Comparison of ENCODE assay signal across 19 cellular contexts in genomic region chr1:224727851-224728250, GRCh38.
DNase-seq lines count a peak whose midpoint lies in the region; ATAC-seq and TF ChIP-seq lines count a peak whose summit lies in the region.
"Had no signal": no experiment of that assay in that cellular context is flagged by ENCODE, and none has a peak within 500 bp of the region (broad histone marks: within the 10 kb centered on the region; RNA-seq: fewer than 3 reads in every experiment).

No MANE protein-coding gene starts in this region.

- H3K9me3 ChIP-seq in psoas muscle, result no peaks in the 10 kb centered on the region

- intact Hi-C loops in psoas muscle (cut with DNase I), result no loop called here

- no peaks in the 10 kb centered on the region for H3K27me3 ChIP-seq in psoas muscle (ENCODE audit: insufficient read depth in 3 of 3, low read length in 2 of 3)
- no peaks in the 10 kb centered on the region for H3K27me3 ChIP-seq in brain microvascular endothelial cell (replicated peaks)

- ATAC-seq in psoas muscle, result peak in 3 of 4 donors; percentile 24 to 49 (median 41)
- ATAC-seq: activated CD4-positive, CD25-positive, alpha-beta regulatory T cell treated with anti-CD3 and anti-CD28 coated beads, Interleukin-2, amount 50 U/mL, for 24 hours; activated CD8-positive, alpha-beta T cell treated with anti-CD3 and anti-CD28 coated beads, Interleukin-2, amount 10 ng/mL, durations not matched to agents 7 days and 5 days; effector memory CD8-positive, alpha-beta T cell had no signal

- H3K27ac Mint-ChIP-seq in osteocyte (ENCODE audit: unreplicated experiment), result no peak overlapping the region
- H3K27ac Mint-ChIP-seq: activated CD8-positive, alpha-beta T cell treated with anti-CD3 and anti-CD28 coated beads, Interleukin-2, amount 10 ng/mL, durations not matched to agents 7 days and 5 days; activated T-cell treated with anti-CD3 and anti-CD28 coated beads, Interleukin-2, amount 50 U/mL, for 24 hours; CD4-positive, CD25-positive, alpha-beta regulatory T cell; effector memory CD8-positive, alpha-beta T cell had no signal

- TF ChIP-seq CTCF in psoas muscle (IDR thresholded peaks at IDR 0.05) (no peak), brain microvascular endothelial cell (IDR thresholded peaks at IDR 0.05; ENCODE audit: low read depth, low read length, missing control alignments) (no peak), osteocyte (IDR thresholded peaks at IDR 0.05) (no peak)

- H3K4me3 ChIP-seq in psoas muscle, result no peak overlapping the region
- no peak overlapping the region for H3K4me3 ChIP-seq in brain microvascular endothelial cell (ENCODE audit: low read depth, low read length)

- H3K4me1 Mint-ChIP-seq in osteocyte (ENCODE audit: unreplicated experiment), result peaks cover 4% of the 10 kb centered on the region

- H3K27me3 Mint-ChIP-seq in osteocyte (ENCODE audit: unreplicated experiment), result peaks cover 4% of the 10 kb centered on the region
- H3K27me3 Mint-ChIP-seq: activated T-cell treated with anti-CD3 and anti-CD28 coated beads, Interleukin-2, amount 50 U/mL, for 24 hours; CD4-positive, CD25-positive, alpha-beta regulatory T cell had no signal

- peak; percentile 52 for DNase-seq in AG20443 (ENCODE audit: low spot score)
- peak; percentile 43 for DNase-seq in M059J (ENCODE audit: low read depth)
- DNase-seq in fibroblast of gingiva (ENCODE audit: low read depth), result peak; percentile 32
- no peak for DNase-seq in psoas muscle
- no peak for DNase-seq in NCI-H82 treated with DMSO at 0.1 percent for 48 hours (lab: John Stamatoyannopoulos, UW; ENCODE audit: unreplicated experiment)
- no peak for DNase-seq in NCI-H1105 treated with DMSO at 0.1 percent for 48 hours (lab: John Stamatoyannopoulos, UW)
- no peak for DNase-seq in brain microvascular endothelial cell
- no peak for DNase-seq in osteocyte (ENCODE audit: extremely low spot score, unreplicated experiment)
- DNase-seq: activated CD8-positive, alpha-beta T cell treated with anti-CD3 and anti-CD28 coated beads, Interleukin-2, amount 10 ng/mL, durations not matched to agents 7 days and 5 days; activated naive CD4-positive, alpha-beta T cell treated with Interleukin-2 at 50 U/mL for 16 hours; activated T-cell treated with anti-CD3 and anti-CD28 coated beads, Interleukin-2, amount 50 U/mL, for 24 hours; CD4-positive, CD25-positive, alpha-beta regulatory T cell; DMS 273 treated with DMSO at 0.1 percent for 48 hours; effector memory CD8-positive, alpha-beta T cell; NCI-H1417; NCI-H2107; NCI-H510A treated with DMSO at 0.1 percent for 48 hours; T1000 had no signal

- no peak overlapping the region for H3K4me3 Mint-ChIP-seq in osteocyte (ENCODE audit: unreplicated experiment)
- H3K4me3 Mint-ChIP-seq: activated CD8-positive, alpha-beta T cell treated with anti-CD3 and anti-CD28 coated beads, Interleukin-2, amount 10 ng/mL, durations not matched to agents 7 days and 5 days; activated T-cell treated with anti-CD3 and anti-CD28 coated beads, Interleukin-2, amount 50 U/mL, for 24 hours; CD4-positive, CD25-positive, alpha-beta regulatory T cell; effector memory CD8-positive, alpha-beta T cell had no signal

- no peaks in the 10 kb centered on the region for H3K36me3 Mint-ChIP-seq in osteocyte (ENCODE audit: unreplicated experiment)
- H3K36me3 Mint-ChIP-seq: CD4-positive, CD25-positive, alpha-beta regulatory T cell had no signal

- H3K36me3 ChIP-seq in psoas muscle (ENCODE audit: insufficient read depth in 1 of 2, low read depth in 1 of 2) (no peaks in the 10 kb centered on the region), brain microvascular endothelial cell (replicated peaks) (no peaks in the 10 kb centered on the region)

- no peak overlapping the region for H3K27ac ChIP-seq in psoas muscle
- H3K27ac ChIP-seq in brain microvascular endothelial cell, result no peak overlapping the region

- WGBS in psoas muscle, 3 donors, result 63 to 73% (median 64%) methylated on average over 3 of the region's 3 CpGs

- in situ Hi-C loops in brain microvascular endothelial cell (cut with HindIII; ENCODE audit: low pct_ligation_motif_present, low sequenced_read_pairs), result no loop called here

- H3K4me1 ChIP-seq in psoas muscle, result peaks cover 6% of the 10 kb centered on the region

- H3K9me3 Mint-ChIP-seq in osteocyte (ENCODE audit: unreplicated experiment), result no peaks in the 10 kb centered on the region
- H3K9me3 Mint-ChIP-seq: activated T-cell treated with anti-CD3 and anti-CD28 coated beads, Interleukin-2, amount 50 U/mL, for 24 hours; effector memory CD8-positive, alpha-beta T cell had no signal

Comparison
In these comparisons a context has a peak if more than half of its experiments do, and no peak if none do; other contexts are left out.
1. DNase-seq: peak in AG20443 (single experiment), M059J (single experiment) and fibroblast of gingiva (single experiment); none in psoas muscle (0 of 2), NCI-H82 treated with DMSO at 0.1 percent for 48 hours (single experiment), NCI-H1105 treated with DMSO at 0.1 percent for 48 hours (single experiment), brain microvascular endothelial cell (single experiment) and osteocyte (single experiment).